12 cellular contexts compared by ENCODE assay signal in the genomic region with DNA sequence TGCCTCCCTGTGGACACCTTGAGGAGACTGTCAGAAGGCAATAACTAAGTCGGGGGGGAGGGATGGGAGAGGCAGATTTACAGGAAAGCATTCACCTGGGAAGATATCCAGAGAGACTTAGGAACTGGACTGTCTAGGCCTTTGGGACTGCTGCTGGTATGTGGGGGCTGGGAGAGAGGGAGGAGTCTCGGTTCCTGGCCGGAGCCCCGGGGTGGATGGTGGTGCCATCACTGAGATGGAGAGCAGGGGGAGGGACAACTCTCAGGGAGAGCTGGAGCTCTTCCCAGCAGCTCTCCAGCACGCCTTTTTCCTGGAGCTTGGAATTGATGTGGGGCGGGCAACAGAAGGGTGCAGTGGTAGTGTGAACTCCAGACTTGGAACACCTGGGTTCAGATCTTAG. TPM values are rescaled to one million over a fixed set of nuclear protein-coding genes. Genes with fewer than 3 reads are reported as not detected.
DNase-seq lines count a peak whose midpoint lies in the region; ATAC-seq and TF ChIP-seq lines count a peak whose summit lies in the region.
"Had no signal": no experiment of that assay in that cellular context is flagged by ENCODE, and none has a peak within 500 bp of the region (broad histone marks: within the 10 kb centered on the region; RNA-seq: fewer than 3 reads in every experiment).

No MANE protein-coding gene starts in this region.

- H3K27me3 ChIP-seq in RWPE2 (ENCODE audit: insufficient read depth, poor library complexity, severe bottlenecking) = no peaks in the 10 kb centered on the region
- H3K27me3 ChIP-seq in ovary = no peaks in the 10 kb centered on the region
- no peaks in the 10 kb centered on the region for H3K27me3 ChIP-seq in ascending aorta
- no peaks in the 10 kb centered on the region for H3K27me3 ChIP-seq in Karpas-422 (ENCODE audit: low read length)

- no peak for TF ChIP-seq POLR2A in ovary (IDR thresholded peaks at IDR 0.05)

- intact Hi-C loops in cardiac septum (cut with DNase I) = no loop called here
- intact Hi-C loops in ovary (cut with DNase I) = no loop called here
- intact Hi-C loops in ascending aorta (cut with DNase I) = no loop called here

- no peak overlapping the region for H3K4me3 ChIP-seq in AG10803 (ENCODE audit: low read length)
- no peak overlapping the region for H3K4me3 ChIP-seq in RWPE2 (ENCODE audit: severe bottlenecking)
- H3K4me3 ChIP-seq in ovary = no peak overlapping the region
- no peak overlapping the region for H3K4me3 ChIP-seq in ascending aorta
- H3K4me3 ChIP-seq in Karpas-422 (ENCODE audit: low read length) = no peak overlapping the region

- peaks cover 40% of the 10 kb centered on the region for H3K4me1 ChIP-seq in RWPE2 (ENCODE audit: insufficient read depth, poor library complexity, severe bottlenecking)
- H3K4me1 ChIP-seq in ovary (ENCODE audit: insufficient read depth) = peaks cover 6% of the 10 kb centered on the region
- peaks cover 0 to 8% of the 10 kb centered on the region in 2 donors for H3K4me1 ChIP-seq in ascending aorta
- H3K4me1 ChIP-seq in Karpas-422 (ENCODE audit: low read length) = no peaks in the 10 kb centered on the region

- H3K27ac ChIP-seq in RWPE2 (ENCODE audit: poor library complexity, severe bottlenecking) (peak overlapping the region; percentile 74), ovary (peak overlapping the region in 1 of 2 donors; percentile 36), ascending aorta (no peak overlapping the region), Karpas-422 (ENCODE audit: low read length) (no peak overlapping the region)

- no peaks in the 10 kb centered on the region for H4K20me1 ChIP-seq in Karpas-422 (ENCODE audit: insufficient read depth, low read depth, low read length)

- no peaks in the 10 kb centered on the region for H3K79me2 ChIP-seq in Karpas-422 (ENCODE audit: low read length)

- TF ChIP-seq CTCF in AG10803 (conservative IDR thresholded peaks at IDR 0.05; ENCODE audit: low read length) (no peak), RWPE2 (IDR thresholded peaks at IDR 0.05; ENCODE audit: poor library complexity, severe bottlenecking) (no peak), ovary (IDR thresholded peaks at IDR 0.05) (no peak), ascending aorta (IDR thresholded peaks at IDR 0.05) (no peak)

- 10 to 13% (median 13%) methylated on average over 6 of the region's 6 CpGs for WGBS in ovary, 3 donors

- DNase-seq in AG10803 (ENCODE audit: low read depth) (peak; percentile 69), RWPE2 (ENCODE audit: low spot score) (no peak), cardiac septum (ENCODE audit: low spot score) (peak; percentile 82), ovary (peak; percentile 75 to 87 (median 83)), ascending aorta (ENCODE audit: low spot score in 2 of 2) (no peak), Karpas-422 (no peak)
- no peak for DNase-seq in stimulated activated CD4-positive, alpha-beta T cell treated with anti-CD3 and anti-CD28 coated beads, Interleukin-2, amount 100 ng/mL, for 48 hours
- no peak for DNase-seq in activated CD4-positive, CD25-positive, alpha-beta regulatory T cell treated with anti-CD3 and anti-CD28 coated beads, Interleukin-2, amount 50 U/mL, for 72 hours
- DNase-seq: activated effector memory CD4-positive, alpha-beta T cell treated with anti-CD3 and anti-CD28 coated beads, Interleukin-2, amount 50 U/mL, for 16 hours; CD4-positive, CD25-positive, alpha-beta regulatory T cell; MM.1S had no signal

- H2AFZ ChIP-seq in Karpas-422 (ENCODE audit: low read length) = no peak overlapping the region

- H3K9me3 ChIP-seq in RWPE2 (ENCODE audit: severe bottlenecking) (no peaks in the 10 kb centered on the region), ovary (no peaks in the 10 kb centered on the region), ascending aorta (no peaks in the 10 kb centered on the region), Karpas-422 (ENCODE audit: low read length) (no peaks in the 10 kb centered on the region)

- no peaks in the 10 kb centered on the region for H3K9me2 ChIP-seq in Karpas-422 (replicated peaks; ENCODE audit: insufficient read depth, low read length)

- no peak overlapping the region for H3K4me2 ChIP-seq in Karpas-422 (ENCODE audit: low read depth, low read length, poor library complexity, severe bottlenecking)

- no peak for ATAC-seq in RWPE2 (ENCODE audit: low read depth)
- ATAC-seq: natural killer cell treated with Interleukin-12 subunit alpha and Interleukin-12 subunit beta and Interleukin-15 and Interleukin-18, amount 100 ng/mL, for 72 hours had no signal

- H3K36me3 ChIP-seq in RWPE2 (ENCODE audit: low read depth) (peaks cover 75% of the 10 kb centered on the region), ovary (no peaks in the 10 kb centered on the region), ascending aorta (peaks cover 6 to 7% of the 10 kb centered on the region in 2 donors), Karpas-422 (ENCODE audit: insufficient read depth, low read length) (no peaks in the 10 kb centered on the region)

- TF ChIP-seq EP300 in ovary (IDR thresholded peaks at IDR 0.05) = no peak

- no peak overlapping the region for H3K9ac ChIP-seq in Karpas-422 (ENCODE audit: low read length)

RNA-seq across cellular contexts. Expression of a gene that starts 22.1 kb away (rescaled TPM):
- 9.1 TPM for total RNA-seq in cardiac septum
- total RNA-seq in ovary = 100 to 1,000 TPM in 3 of 7 donors, 10 to 100 TPM in 4; 26.3 to 165 (median 95.5) TPM
- polyA plus RNA-seq in ovary = 10 to 100 TPM; 24.4 to 35.4 TPM
- total RNA-seq in ascending aorta = 43.6 TPM
- total RNA-seq in Karpas-422 (2014; rRNA removed; shearing (Covaris generic); ENCODE audit: low replicate concordance) = not detected in 2 replicates
- polyA plus RNA-seq: CD4-positive, CD25-positive, alpha-beta regulatory T cell had no signal

Comparison
In these comparisons a context has a peak if more than half of its experiments do, and no peak if none do; other contexts are left out.
1. DNase-seq: peak in AG10803 (single experiment), cardiac septum (single experiment) and ovary (5 of 5); none in RWPE2 (single experiment), stimulated activated CD4-positive, alpha-beta T cell treated with anti-CD3 and anti-CD28 coated beads, Interleukin-2, amount 100 ng/mL, for 48 hours (0 of 2), activated CD4-positive, CD25-positive, alpha-beta regulatory T cell treated with anti-CD3 and anti-CD28 coated beads, Interleukin-2, amount 50 U/mL, for 72 hours (single experiment), ascending aorta (0 of 2) and Karpas-422 (single experiment).